ENCODE assay signal across 35 cellular contexts in genomic region chr4:1747603-1747967, GRCh38. TPM values are rescaled to one million over a fixed set of nuclear protein-coding genes. Genes with fewer than 3 reads are reported as not detected.
"Had no signal": no experiment of that assay in that cellular context is flagged by ENCODE, and none has a peak within 500 bp of the region (broad histone marks: within the 10 kb centered on the region; RNA-seq: fewer than 3 reads in every experiment).

No MANE protein-coding gene starts in this region.

- H3K4me3 Mint-ChIP-seq: activated CD4-positive, alpha-beta memory T cell treated with anti-CD3 and anti-CD28 coated beads, Interleukin-2, amount 10 ng/mL, durations not matched to agents 7 days and 5 days; activated CD8-positive, alpha-beta memory T cell treated with anti-CD3 and anti-CD28 coated beads, Interleukin-2, amount 10 ng/mL, durations not matched to agents 7 days and 5 days; activated naive CD4-positive, alpha-beta T cell treated with anti-CD3 and anti-CD28 coated beads, Interleukin-2, amount 10 ng/mL, durations not matched to agents 7 days and 5 days; activated naive CD8-positive, alpha-beta T cell; activated naive CD8-positive, alpha-beta T cell treated with anti-CD3 and anti-CD28 coated beads, Interleukin-2, amount 50 U/mL, for 24 hours; T-helper 2 cell treated with Interferon-gamma antibody and Interleukin-4, amounts not matched to agents 5 μg/mL and 100 μg/mL, for 36 hours had no signal

- H3K4me3 ChIP-seq: PC-9, SJCRH30 had no signal

- H3K9me3 ChIP-seq: SJCRH30 had no signal

- H3K27me3 ChIP-seq: brain microvascular endothelial cell, SJCRH30 had no signal

- DNase-seq: activated CD4-positive, alpha-beta memory T cell treated with anti-CD3 and anti-CD28 coated beads, Interleukin-2, amount 10 ng/mL, durations not matched to agents 7 days and 5 days; activated CD4-positive, alpha-beta T cell treated with anti-CD3 and anti-CD28 coated beads for 1 hour; activated CD4-positive, alpha-beta T cell treated with anti-CD3 and anti-CD28 coated beads for 48 hours; activated CD4-positive, CD25-positive, alpha-beta regulatory T cell; activated CD8-positive, alpha-beta memory T cell treated with anti-CD3 and anti-CD28 coated beads for 24 hours; activated CD8-positive, alpha-beta memory T cell treated with anti-CD3 and anti-CD28 coated beads, Interleukin-2, amount 10 ng/mL, durations not matched to agents 7 days and 5 days; activated CD8-positive, alpha-beta memory T cell treated with anti-CD3 and anti-CD28 coated beads, Interleukin-2, amount 50 U/mL, for 48 hours; activated effector memory CD4-positive, alpha-beta T cell treated with Interleukin-2 at 50 U/mL for 16 hours; activated naive CD4-positive, alpha-beta T cell treated with anti-CD3 and anti-CD28 coated beads, Interleukin-2, amount 10 ng/mL, durations not matched to agents 7 days and 5 days; activated naive CD8-positive, alpha-beta T cell treated with anti-CD3 and anti-CD28 coated beads, Interleukin-2, amount 50 U/mL, for 24 hours; activated T-cell treated with anti-CD3 and anti-CD28 coated beads, Interleukin-2, amount 50 U/mL, for 48 hours; brain microvascular endothelial cell; central memory CD4-positive, alpha-beta T cell; MM.1S; NCI-H1092 treated with DMSO at 0.1 percent for 48 hours; NCI-H1417; NCI-H146; NCI-H187; NCI-H2029 treated with DMSO at 0.1 percent for 48 hours; NCI-H2107; NCI-H2171; NCI-H2227 treated with DMSO at 0.1 percent for 48 hours; NCI-H446; NCI-H510A treated with DMSO at 0.1 percent for 48 hours; NCI-H526 treated with DMSO at 0.1 percent for 48 hours; NCI-H774; PC-9; SHP77 had no signal

- H3K9ac ChIP-seq: KMS-11 had no signal

- H3K4me1 Mint-ChIP-seq: activated CD8-positive, alpha-beta memory T cell treated with anti-CD3 and anti-CD28 coated beads, Interleukin-2, amount 10 ng/mL, durations not matched to agents 7 days and 5 days had no signal

- ATAC-seq: activated CD8-positive, alpha-beta memory T cell treated with anti-CD3 and anti-CD28 coated beads, Interleukin-2, amount 10 ng/mL, durations not matched to agents 7 days and 5 days; activated naive CD8-positive, alpha-beta T cell treated with anti-CD3 and anti-CD28 coated beads, Interleukin-2, amount 50 U/mL, for 24 hours had no signal

- H3K4me2 ChIP-seq: PC-9 had no signal

- H3K27me3 Mint-ChIP-seq: activated CD4-positive, alpha-beta memory T cell treated with anti-CD3 and anti-CD28 coated beads, Interleukin-2, amount 10 ng/mL, durations not matched to agents 7 days and 5 days; activated CD8-positive, alpha-beta memory T cell treated with anti-CD3 and anti-CD28 coated beads, Interleukin-2, amount 10 ng/mL, durations not matched to agents 7 days and 5 days; activated naive CD4-positive, alpha-beta T cell treated with anti-CD3 and anti-CD28 coated beads, Interleukin-2, amount 10 ng/mL, durations not matched to agents 7 days and 5 days; activated naive CD8-positive, alpha-beta T cell; activated naive CD8-positive, alpha-beta T cell treated with anti-CD3 and anti-CD28 coated beads, Interleukin-2, amount 50 U/mL, for 24 hours had no signal

- H2AFZ ChIP-seq: PC-9 had no signal

- H3K36me3 Mint-ChIP-seq: activated naive CD8-positive, alpha-beta T cell had no signal

- H3K27ac Mint-ChIP-seq: activated CD4-positive, alpha-beta memory T cell treated with anti-CD3 and anti-CD28 coated beads, Interleukin-2, amount 10 ng/mL, durations not matched to agents 7 days and 5 days; activated CD8-positive, alpha-beta memory T cell treated with anti-CD3 and anti-CD28 coated beads, Interleukin-2, amount 10 ng/mL, durations not matched to agents 7 days and 5 days; activated naive CD4-positive, alpha-beta T cell treated with anti-CD3 and anti-CD28 coated beads, Interleukin-2, amount 10 ng/mL, durations not matched to agents 7 days and 5 days; activated naive CD8-positive, alpha-beta T cell; activated naive CD8-positive, alpha-beta T cell treated with anti-CD3 and anti-CD28 coated beads, Interleukin-2, amount 50 U/mL, for 24 hours; T-helper 2 cell treated with Interferon-gamma antibody and Interleukin-4, amounts not matched to agents 5 μg/mL and 100 μg/mL, for 36 hours had no signal

- H3K27ac ChIP-seq: brain microvascular endothelial cell, KMS-11, PC-9, SJCRH30, SK-N-MC, VCaP had no signal

RNA-seq across cellular contexts. Expression of gene FGFR3, which starts 45.5 kb away (rescaled TPM):
- total RNA-seq: OCI-LY7 had no signal
